ENCODE assay signal across 1 cellular context in genomic region chr7:157402911-157403534, GRCh38.
TF ChIP-seq lines count a peak whose summit lies in the region.

No MANE protein-coding gene starts in this region.

TF ChIP-seq in K562, 482 proteins besides CTCF, POLR2A, EP300 and RAD21 (continued from another document and continues in another):
- TF ChIP-seq ZBTB43 (CRISPR knock-in tag; IDR thresholded peaks at IDR 0.05) (no peak), TAF7 (tag; IDR thresholded peaks at IDR 0.05) (no peak), BCOR (IDR thresholded peaks at IDR 0.05) (0 out of 2 replicates have a peak, but pooled peaks have one; percentile 30), ZNF76 (CRISPR knock-in tag; IDR thresholded peaks at IDR 0.05; ENCODE audit: borderline replicate concordance) (no peak), SMAD1 (IDR thresholded peaks at IDR 0.05; ENCODE audit: low read depth, low read length, partially characterized antibody) (no peak), POLR3A (IDR thresholded peaks at IDR 0.05; ENCODE audit: borderline replicate concordance, extremely low read depth, insufficient read depth, insufficient read length) (no peak), RFX5 (IDR thresholded peaks at IDR 0.05; ENCODE audit: low read depth, low read length) (no peak), CHD7 (IDR thresholded peaks at IDR 0.05; ENCODE audit: low read depth, low read length) (no peak), ZNF449 (CRISPR knock-in tag; IDR thresholded peaks at IDR 0.05) (no peak), FOXJ2 (tag; IDR thresholded peaks at IDR 0.05) (no peak), ARHGAP35 (IDR thresholded peaks at IDR 0.05; ENCODE audit: partially characterized antibody) (no peak), MGA (IDR thresholded peaks at IDR 0.05) (no peak), THAP7 (CRISPR knock-in tag; IDR thresholded peaks at IDR 0.05) (no peak), ZFPM2 (CRISPR knock-in tag; IDR thresholded peaks at IDR 0.05) (no peak), HDAC1 (IDR thresholded peaks at IDR 0.05) (peak in 1 of 2 experiments; percentile 56; a peak in 1 of 4 replicates), SREBF2 (CRISPR knock-in tag; IDR thresholded peaks at IDR 0.05) (no peak), ZBTB7A (IDR thresholded peaks at IDR 0.05; ENCODE audit: borderline replicate concordance, control insufficient read depth, low read depth, low read length) (0 out of 2 replicates have a peak, but pooled peaks have one; percentile 33), ZBTB1 (CRISPR knock-in tag; IDR thresholded peaks at IDR 0.05; ENCODE audit: borderline replicate concordance, low read depth) (no peak), TFE3 (CRISPR knock-in tag; IDR thresholded peaks at IDR 0.05) (no peak), NR2C2 (CRISPR knock-in tag; IDR thresholded peaks at IDR 0.05) (no peak), NR2C2 (tag; IDR thresholded peaks at IDR 0.05) (no peak)
